In genomic region chr6:41073203-41073967, GRCh38 we compare ENCODE assay signal across 8 cellular contexts. TPM values are rescaled to one million over a fixed set of nuclear protein-coding genes. Genes with fewer than 3 reads are reported as not detected.
A peak's percentile ranks its signal among the peaks of the same experiment; 100 is the strongest.
DNase-seq lines count a peak whose midpoint lies in the region; ATAC-seq, FAIRE-seq and TF ChIP-seq lines count a peak whose summit lies in the region.

No MANE protein-coding gene starts in this region.

- H3K4me3 ChIP-seq in A549: peak overlapping the region; percentile 97
- peak overlapping the region; percentile 73 to 92 for H3K4me3 ChIP-seq in kidney (ENCODE audit: low read length in 2 of 2)

- DNase-seq in A549 (ENCODE audit: low read depth in 1 of 2, low spot score in 1 of 2) (peak; percentile 58 to 71), NCI-H2227 treated with DMSO at 0.1 percent for 48 hours (lab: John Stamatoyannopoulos, UW) (peak; percentile 84), kidney (peak; percentile 95)
- peak; percentile 63 for DNase-seq in activated CD4-positive, CD25-positive, alpha-beta regulatory T cell treated with anti-CD3 and anti-CD28 coated beads, Interleukin-2, amount 50 U/mL, for 16 hours (ENCODE audit: low read depth, low spot score)
- DNase-seq in central memory CD4-positive, alpha-beta T cell: peak; percentile 81
- DNase-seq in stimulated activated CD4-positive, alpha-beta T cell treated with anti-CD3 and anti-CD28 coated beads, Interleukin-12 subunit alpha, Interleukin-12 subunit beta, amount 100 ng/mL, for 48 hours (ENCODE audit: low read depth in 2 of 3, low spot score in 1 of 3): peak; percentile 63 to 79 (median 78)

- H3K4me1 ChIP-seq in A549 (peaks cover 22% of the 10 kb centered on the region; the same call in 2 of the 3 replicates), kidney (ENCODE audit: control insufficient read depth in 1 of 2, insufficient read depth in 1 of 2, low read depth in 1 of 2, low read length in 2 of 2) (peaks cover 8 to 9% of the 10 kb centered on the region in 2 donors)

- POLR2A ChIA-PET in A549 (lab: Yijun Ruan, JAX): interaction anchor here (1.0 to 1.2 kb wide), 3 partner anchors 30 to 247 kb away, joined by 3 to 4 read pairs (median 3); no protein-coding TSS in a partner anchor

- WGBS in A549 (ENCODE audit: missing lambda C conversion rate): 2% methylated on average over 11 of the region's 74 CpGs

- peaks cover 0 to 2% of the 10 kb centered on the region in 2 donors for H3K36me3 ChIP-seq in kidney (ENCODE audit: control insufficient read depth in 1 of 2, insufficient read depth in 2 of 2, low read length in 2 of 2)

- ATAC-seq in A549: peak; percentile 51 to 53
- ATAC-seq in GM18517 (IDR thresholded peaks at IDR 0.05; ENCODE audit: unreplicated experiment): peak; percentile 27
- peak; percentile 29 for ATAC-seq in HG03097 (IDR thresholded peaks at IDR 0.05; ENCODE audit: low FRiP score, unreplicated experiment)

- intact Hi-C loops in kidney (cut with DNase I): no loop called here

- peak; percentile 43 for TF ChIP-seq POLR2A in A549 (IDR thresholded peaks at IDR 0.05; ENCODE audit: low read length)

- CTCF ChIA-PET in A549 (lab: Yijun Ruan, JAX): interaction anchor here (1.2 kb wide), 1 partner anchor 34 kb away, joined by 3 read pairs; no protein-coding TSS in a partner anchor

- no peak for TF ChIP-seq EP300 in A549 (IDR thresholded peaks at IDR 0.05)

- no peak for TF ChIP-seq CTCF in A549 (IDR thresholded peaks at IDR 0.05)
- TF ChIP-seq CTCF in kidney (IDR thresholded peaks at IDR 0.05; ENCODE audit: borderline replicate concordance, extremely low read depth, insufficient read depth): no peak

- H3K27ac ChIP-seq in A549 (peak overlapping the region; percentile 98 to 99), kidney (ENCODE audit: low read depth in 2 of 2, low read length in 2 of 2) (peak overlapping the region; percentile 99 to 100)

- FAIRE-seq in A549 (lab: Jason Lieb, UNC) (no peak), kidney (lab: Jason Lieb, UNC) (no peak)

- no peak for TF ChIP-seq RAD21 in A549 (conservative IDR thresholded peaks at IDR 0.05 in 1 of 2, IDR thresholded peaks at IDR 0.05 in 1 of 2)

- H3K9me3 ChIP-seq in A549 (no peaks in the 10 kb centered on the region), kidney (ENCODE audit: control insufficient read depth in 1 of 2, low read length in 2 of 2) (no peaks in the 10 kb centered on the region)

- H3K9ac ChIP-seq in kidney (ENCODE audit: low read length in 2 of 2): peak overlapping the region; percentile 96 to 98

- peak overlapping the region; percentile 93 for H3K4me2 ChIP-seq in A549

TF ChIP-seq in A549, 52 proteins besides CTCF, POLR2A, EP300 and RAD21 (continues in another document):
- TF ChIP-seq JUN (IDR thresholded peaks at IDR 0.05) (peak; percentile 34 to 39; a peak in 3 of 5 replicates), CHD4 (IDR thresholded peaks at IDR 0.05; ENCODE audit: borderline replicate concordance) (no peak), JUNB (IDR thresholded peaks at IDR 0.05) (no peak), PHF8 (IDR thresholded peaks at IDR 0.05; ENCODE audit: borderline replicate concordance, low read depth) (peak; percentile 52; the same call in 1 of the 2 replicates), HMGXB4 (CRISPR knock-in tag; IDR thresholded peaks at IDR 0.05; ENCODE audit: borderline replicate concordance) (no peak), TP53 (CRISPR knock-in tag; IDR thresholded peaks at IDR 0.05) (0 out of 2 replicates have a peak, but pooled peaks have one; percentile 66), SREBF2 (IDR thresholded peaks at IDR 0.05) (no peak), ATOH8 (CRISPR knock-in tag; IDR thresholded peaks at IDR 0.05; ENCODE audit: low read depth) (no peak), SMC3 (IDR thresholded peaks at IDR 0.05) (no peak), NR3C1 (IDR thresholded peaks at IDR 0.05) (no peak), EHMT2 (IDR thresholded peaks at IDR 0.05; ENCODE audit: low read depth) (no peak), ZSCAN20 (CRISPR knock-in tag; IDR thresholded peaks at IDR 0.05) (no peak), FOSB (CRISPR knock-in tag; IDR thresholded peaks at IDR 0.05) (no peak), ELK1 (IDR thresholded peaks at IDR 0.05; ENCODE audit: low read depth, low read length) (no peak), BCL3 (IDR thresholded peaks at IDR 0.05) (0 out of 3 replicates have a peak, but pooled peaks have one; percentile 24)

RNA-seq across cellular contexts. Expression of gene NFYA, which starts 0.6 kb away (rescaled TPM):
- polyA plus RNA-seq in A549 (2011; rRNA removed) (11.2 and 19.2 TPM in 2 replicates), A549 (2017; fragmentation: RNase III; extraction: RNeasy Plus Mini Kit Qiagen cat#74134 plus additional on column Dnase treatment) (15.7 to 17.0 TPM (median 16.2 TPM) in 3 replicates), kidney (ENCODE audit: insufficient read depth, low read depth, low replicate concordance) (6.4 TPM)
- 5.3 and 7.1 TPM in 2 replicates for polyA plus RNA-seq in A549 (2012; cell fraction: cytosol; rRNA removed)
- polyA plus RNA-seq in A549 (2012; cell fraction: nucleus; rRNA removed): 5.1 and 5.3 TPM in 2 replicates
- polyA minus RNA-seq in A549 (2011; rRNA and poly(A)+ RNA removed): 39.9 and 41.1 TPM in 2 replicates
- total RNA-seq in kidney: 22.5 TPM

RNA-seq across cellular contexts. Expression of gene OARD1, which starts 1.2 kb away (rescaled TPM):
- polyA plus RNA-seq in A549 (2011; rRNA removed) (15.6 and 21.4 TPM in 2 replicates), A549 (2017; fragmentation: RNase III; extraction: RNeasy Plus Mini Kit Qiagen cat#74134 plus additional on column Dnase treatment) (26.2 to 28.5 TPM (median 26.4 TPM) in 3 replicates), kidney (ENCODE audit: insufficient read depth, low read depth, low replicate concordance) (62.6 TPM)
- 4.8 and 5.1 TPM in 2 replicates for polyA plus RNA-seq in A549 (2012; cell fraction: cytosol; rRNA removed)
- 4.8 and 6.1 TPM in 2 replicates for polyA plus RNA-seq in A549 (2012; cell fraction: nucleus; rRNA removed)
- polyA minus RNA-seq in A549 (2011; rRNA and poly(A)+ RNA removed): 6.2 and 7.8 TPM in 2 replicates
- total RNA-seq in kidney: 35.9 TPM

RNA-seq across cellular contexts. Expression of gene APOBEC2, which starts 20.4 kb away (rescaled TPM):
- polyA plus RNA-seq in A549 (2011; rRNA removed) (not detected in 2 replicates), A549 (2017; fragmentation: RNase III; extraction: RNeasy Plus Mini Kit Qiagen cat#74134 plus additional on column Dnase treatment) (not detected in 3 replicates), kidney (ENCODE audit: insufficient read depth, low read depth, low replicate concordance) (not detected)
- polyA plus RNA-seq in A549 (2012; cell fraction: cytosol; rRNA removed): not detected in 2 replicates
- polyA plus RNA-seq in A549 (2012; cell fraction: nucleus; rRNA removed): not detected in 2 replicates
- polyA minus RNA-seq in A549 (2011; rRNA and poly(A)+ RNA removed): not detected in 2 replicates
- not detected for total RNA-seq in kidney

RNA-seq across cellular contexts. Expression of gene TSPO2, which starts 31.1 kb away (rescaled TPM):
- polyA plus RNA-seq in A549 (2011; rRNA removed) (not detected in 2 replicates), A549 (2017; fragmentation: RNase III; extraction: RNeasy Plus Mini Kit Qiagen cat#74134 plus additional on column Dnase treatment) (not detected in 3 replicates), kidney (ENCODE audit: insufficient read depth, low read depth, low replicate concordance) (0.88 TPM)
- 0.08 and 0.17 TPM in 2 replicates for polyA plus RNA-seq in A549 (2012; cell fraction: cytosol; rRNA removed)
- polyA plus RNA-seq in A549 (2012; cell fraction: nucleus; rRNA removed): not detected in 2 replicates
- not detected in 2 replicates for polyA minus RNA-seq in A549 (2011; rRNA and poly(A)+ RNA removed)
- 0.44 TPM for total RNA-seq in kidney

RNA-seq across cellular contexts. Expression of gene UNC5CL, which starts 34.4 kb away (rescaled TPM):
- polyA plus RNA-seq in A549 (2011; rRNA removed): 2.2 and 2.8 TPM in 2 replicates
- 1.2 and 1.5 TPM in 2 replicates for polyA plus RNA-seq in A549 (2012; cell fraction: cytosol; rRNA removed)
- 5.2 and 6.2 TPM in 2 replicates for polyA plus RNA-seq in A549 (2012; cell fraction: nucleus; rRNA removed)
- polyA plus RNA-seq in A549 (2017; fragmentation: RNase III; extraction: RNeasy Plus Mini Kit Qiagen cat#74134 plus additional on column Dnase treatment): 0.79 to 1.2 TPM (median 1.1 TPM) in 3 replicates
- polyA minus RNA-seq in A549 (2011; rRNA and poly(A)+ RNA removed): 1.2 and 1.3 TPM in 2 replicates
- total RNA-seq in kidney: 53.7 TPM
- 41.3 TPM for polyA plus RNA-seq in kidney (ENCODE audit: insufficient read depth, low read depth, low replicate concordance)

Comparison
In these comparisons a context has a peak if more than half of its experiments do, and no peak if none do; other contexts are left out.
1. Peak in every context shown above with its lines: DNase-seq, ATAC-seq, H3K4me3 ChIP-seq and H3K27ac ChIP-seq.